Comparison of ENCODE assay signal across 2 cellular contexts in the genomic region with DNA sequence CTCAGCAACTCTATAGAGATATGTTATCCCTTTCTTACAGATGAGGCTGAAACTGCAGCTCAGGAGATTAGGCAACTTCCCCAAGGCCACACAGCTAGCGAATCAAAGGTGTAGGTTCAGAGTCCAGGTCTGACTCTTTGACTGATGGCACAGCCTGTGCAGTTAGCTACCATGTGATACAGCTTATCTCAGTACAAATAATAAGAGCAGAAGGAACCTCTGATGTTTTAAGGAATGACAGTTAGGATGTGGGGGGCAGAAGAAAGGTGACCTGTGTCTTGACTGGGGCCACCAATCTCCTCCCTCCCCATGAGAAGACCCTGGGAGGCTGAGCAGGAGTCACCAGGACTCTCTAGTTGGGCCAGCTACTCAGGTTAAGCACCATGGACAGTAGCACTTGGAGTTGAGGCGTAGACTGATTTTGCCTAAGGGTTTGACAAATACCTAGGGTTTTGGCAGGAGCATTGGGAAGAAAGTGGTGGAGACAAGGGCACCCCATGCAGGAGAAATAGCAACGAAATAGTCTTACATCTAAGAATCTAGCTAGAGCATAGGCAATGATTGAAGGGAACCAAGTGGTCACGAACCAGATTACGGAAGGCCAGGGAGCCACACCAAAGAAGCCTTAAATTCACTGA.
A peak's percentile ranks its signal among the peaks of the same experiment; 100 is the strongest.
TF ChIP-seq lines count a peak whose summit lies in the region.

No MANE protein-coding gene starts in this region.

TF ChIP-seq in GM12878, 131 proteins besides CTCF, POLR2A, EP300 and RAD21:
- TF ChIP-seq, protein P1, sequence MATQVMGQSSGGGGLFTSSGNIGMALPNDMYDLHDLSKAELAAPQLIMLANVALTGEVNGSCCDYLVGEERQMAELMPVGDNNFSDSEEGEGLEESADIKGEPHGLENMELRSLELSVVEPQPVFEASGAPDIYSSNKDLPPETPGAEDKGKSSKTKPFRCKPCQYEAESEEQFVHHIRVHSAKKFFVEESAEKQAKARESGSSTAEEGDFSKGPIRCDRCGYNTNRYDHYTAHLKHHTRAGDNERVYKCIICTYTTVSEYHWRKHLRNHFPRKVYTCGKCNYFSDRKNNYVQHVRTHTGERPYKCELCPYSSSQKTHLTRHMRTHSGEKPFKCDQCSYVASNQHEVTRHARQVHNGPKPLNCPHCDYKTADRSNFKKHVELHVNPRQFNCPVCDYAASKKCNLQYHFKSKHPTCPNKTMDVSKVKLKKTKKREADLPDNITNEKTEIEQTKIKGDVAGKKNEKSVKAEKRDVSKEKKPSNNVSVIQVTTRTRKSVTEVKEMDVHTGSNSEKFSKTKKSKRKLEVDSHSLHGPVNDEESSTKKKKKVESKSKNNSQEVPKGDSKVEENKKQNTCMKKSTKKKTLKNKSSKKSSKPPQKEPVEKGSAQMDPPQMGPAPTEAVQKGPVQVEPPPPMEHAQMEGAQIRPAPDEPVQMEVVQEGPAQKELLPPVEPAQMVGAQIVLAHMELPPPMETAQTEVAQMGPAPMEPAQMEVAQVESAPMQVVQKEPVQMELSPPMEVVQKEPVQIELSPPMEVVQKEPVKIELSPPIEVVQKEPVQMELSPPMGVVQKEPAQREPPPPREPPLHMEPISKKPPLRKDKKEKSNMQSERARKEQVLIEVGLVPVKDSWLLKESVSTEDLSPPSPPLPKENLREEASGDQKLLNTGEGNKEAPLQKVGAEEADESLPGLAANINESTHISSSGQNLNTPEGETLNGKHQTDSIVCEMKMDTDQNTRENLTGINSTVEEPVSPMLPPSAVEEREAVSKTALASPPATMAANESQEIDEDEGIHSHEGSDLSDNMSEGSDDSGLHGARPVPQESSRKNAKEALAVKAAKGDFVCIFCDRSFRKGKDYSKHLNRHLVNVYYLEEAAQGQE (IDR thresholded peaks at IDR 0.05; ENCODE audit: low read depth, low read length), result peak; percentile 79; the same call in 1 of the 2 replicates
- no peak for TF ChIP-seq JUNB (IDR thresholded peaks at IDR 0.05)

TF ChIP-seq in liver, 16 proteins besides CTCF, POLR2A, EP300 and RAD21 (continued from another document):
- TF ChIP-seq, protein P1 (IDR thresholded peaks at IDR 0.05), result peak; percentile 99
- peak in 1 of 2 donors; percentile 46 for TF ChIP-seq GABPA (IDR thresholded peaks at IDR 0.05 in 1 of 2, conservative IDR thresholded peaks at IDR 0.05 in 1 of 2)
- peak; percentile 15 to 91 for TF ChIP-seq JUND (IDR thresholded peaks at IDR 0.05)
- no peak for TF ChIP-seq TAF1 (conservative IDR thresholded peaks at IDR 0.05)
- peak in 1 of 2 donors; percentile 19 for TF ChIP-seq EGR1 (IDR thresholded peaks at IDR 0.05; ENCODE audit: low read depth in 2 of 2)
- TF ChIP-seq, protein P2, sequence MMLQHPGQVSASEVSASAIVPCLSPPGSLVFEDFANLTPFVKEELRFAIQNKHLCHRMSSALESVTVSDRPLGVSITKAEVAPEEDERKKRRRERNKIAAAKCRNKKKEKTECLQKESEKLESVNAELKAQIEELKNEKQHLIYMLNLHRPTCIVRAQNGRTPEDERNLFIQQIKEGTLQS (IDR thresholded peaks at IDR 0.05), result no peak
